In the genomic region with DNA sequence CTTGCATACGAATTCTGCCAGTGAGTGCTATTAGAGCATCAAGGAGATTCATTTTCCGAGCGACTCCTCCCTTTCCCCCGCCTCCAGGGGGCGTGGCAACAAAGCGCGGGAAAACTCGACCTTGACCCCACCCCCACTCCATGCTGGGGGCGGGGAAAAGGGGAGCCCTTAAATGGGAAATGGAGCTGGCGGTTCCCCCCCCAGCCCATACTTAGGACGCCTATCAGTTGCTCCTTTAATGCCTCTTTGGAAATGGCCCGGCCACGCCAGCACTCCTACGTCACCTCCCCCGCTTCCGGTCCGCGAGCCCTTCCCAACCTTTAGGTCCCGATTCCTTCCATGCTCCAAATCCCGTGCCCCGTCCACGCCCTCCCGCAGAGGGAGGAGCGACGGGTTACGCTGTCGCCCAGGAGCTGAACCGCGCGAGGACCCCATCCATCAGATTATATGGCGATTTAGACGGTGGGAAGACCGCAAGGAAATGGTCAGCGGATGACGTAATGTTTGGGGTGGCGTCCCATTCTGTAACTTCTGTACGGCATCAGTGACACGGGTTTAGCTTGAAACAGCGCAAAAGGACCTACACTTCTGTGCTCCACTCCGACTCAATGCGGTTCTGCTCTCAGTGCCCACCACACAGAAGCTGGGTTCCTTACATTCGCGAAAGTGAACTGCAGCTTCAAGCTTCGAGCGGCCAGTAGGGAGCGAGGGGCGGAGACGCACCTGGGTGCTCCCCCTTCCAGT, we compare ENCODE assay signal across 8 cellular contexts. TPM values are rescaled to one million over a fixed set of nuclear protein-coding genes. Genes with fewer than 3 reads are reported as not detected.
A peak's percentile ranks its signal among the peaks of the same experiment; 100 is the strongest.
DNase-seq lines count a peak whose midpoint lies in the region; ATAC-seq and TF ChIP-seq lines count a peak whose summit lies in the region.

No MANE protein-coding gene starts in this region.

- DNase-seq in Calu3 (peak; percentile 98), HuH-7.5 (ENCODE audit: low spot score) (peak; percentile 82), activated T-cell treated with anti-CD3 and anti-CD28 coated beads for 24 hours (ENCODE audit: low read depth) (peak; percentile 95), epidermal melanocyte (ENCODE audit: insufficient read length, low spot score) (peak; percentile 94), middle frontal gyrus (ENCODE audit: extremely low spot score, low spot score) (peak; percentile 94)
- DNase-seq in stimulated activated CD8-positive, alpha-beta memory T cell treated with anti-CD3 and anti-CD28 coated beads, Interleukin-2, amount 100 ng/mL, for 1 hour (ENCODE audit: low read depth in 2 of 2), result peak; percentile 92 to 93

- peak overlapping the region; percentile 86 for H3K27ac ChIP-seq in OCI-LY3 (ENCODE audit: low read length)

- peak overlapping the region; percentile 99 for H3K27ac Mint-ChIP-seq in Calu3 (ENCODE audit: unreplicated experiment)

- CTCF ChIA-PET in Calu3 (lab: Charles Lee), result interaction anchor here (0.5 to 1.6 kb wide), 12 partner anchors 27 to 213 kb away, joined by 3 to 10 read pairs (median 4); a partner anchor contains a TSS

- H3K9ac ChIP-seq in OCI-LY3 (ENCODE audit: low read length), result peak overlapping the region; percentile 83

- peak; percentile 24 for ATAC-seq in GM21526 (IDR thresholded peaks at IDR 0.05; ENCODE audit: low FRiP score, unreplicated experiment)

- no peaks in the 10 kb centered on the region for H3K9me3 ChIP-seq in OCI-LY3 (ENCODE audit: insufficient read depth, low read length)

- H3K36me3 ChIP-seq in OCI-LY3 (replicated peaks; ENCODE audit: low read depth, low read length), result peaks cover 9% of the 10 kb centered on the region

- no peak for TF ChIP-seq CTCF in Calu3 (IDR thresholded peaks at IDR 0.05; ENCODE audit: unreplicated experiment)
- TF ChIP-seq CTCF in OCI-LY3 (IDR thresholded peaks at IDR 0.05; ENCODE audit: low read depth, low read length), result no peak

- H3K4me1 Mint-ChIP-seq in Calu3 (ENCODE audit: low read depth, unreplicated experiment), result peaks cover 13% of the 10 kb centered on the region

- intact Hi-C loops in Calu3 (cut with micrococcal nuclease; ENCODE audit: unreplicated experiment), result no loop called here

- H3K79me2 ChIP-seq in OCI-LY3 (ENCODE audit: low read length), result peaks cover 32% of the 10 kb centered on the region

- BruUV-seq in Calu3 (replicated peaks; lab: Mats Ljungman, UMichigan), result TSS peak; percentile 89

- H3K4me3 ChIP-seq in OCI-LY3 (ENCODE audit: low read length), result peak overlapping the region; percentile 80

- H3K27me3 ChIP-seq in OCI-LY3 (ENCODE audit: low read depth, low read length), result no peaks in the 10 kb centered on the region

- peaks cover 26% of the 10 kb centered on the region for H3K4me1 ChIP-seq in OCI-LY3 (ENCODE audit: low read length)

- H3K4me2 ChIP-seq in OCI-LY3 (ENCODE audit: low read length), result peak overlapping the region; percentile 73

- peaks cover 12% of the 10 kb centered on the region; the same call in 1 of the 2 replicates for H4K20me1 ChIP-seq in OCI-LY3 (ENCODE audit: insufficient read depth, low read length)

- peak overlapping the region; percentile 77 for H2AFZ ChIP-seq in OCI-LY3 (ENCODE audit: low read depth, low read length)

- H3K4me3 Mint-ChIP-seq in Calu3 (ENCODE audit: low read depth, unreplicated experiment), result peak overlapping the region; percentile 85

- H3K9me3 Mint-ChIP-seq in Calu3 (ENCODE audit: low read depth, unreplicated experiment), result no peaks in the 10 kb centered on the region

- peaks cover 15% of the 10 kb centered on the region for H3K27me3 Mint-ChIP-seq in Calu3 (ENCODE audit: unreplicated experiment)

- peaks cover 53% of the 10 kb centered on the region for H3K36me3 Mint-ChIP-seq in Calu3 (ENCODE audit: insufficient read depth, unreplicated experiment)

RNA-seq across cellular contexts. Expression of a gene that starts 0.7 kb away (rescaled TPM):
- 42.9 and 43.4 TPM in 2 replicates for total RNA-seq in Calu3 (2022)

RNA-seq across cellular contexts. Expression of a gene that starts 26.9 kb away (rescaled TPM):
- 302 and 325 TPM in 2 replicates for total RNA-seq in Calu3 (2022)

RNA-seq across cellular contexts. Expression of a gene that starts 45.8 kb away (rescaled TPM):
- 50.7 and 57.6 TPM in 2 replicates for total RNA-seq in Calu3 (2022)

Comparison
In these comparisons a context has a peak if more than half of its experiments do, and no peak if none do; other contexts are left out.
1. Peak in every context shown above with its lines: DNase-seq, ATAC-seq, H3K4me3 ChIP-seq and H3K27ac ChIP-seq.